In genomic region chrX:68897118-68897517, GRCh38 we compare ENCODE assay signal across 22 cellular contexts.
"Had no signal": no experiment of that assay in that cellular context is flagged by ENCODE, and none has a peak within 500 bp of the region (broad histone marks: within the 10 kb centered on the region; RNA-seq: fewer than 3 reads in every experiment).

No MANE protein-coding gene starts in this region.

- H3K27ac ChIP-seq: colonic mucosa, neural progenitor cell, ovary, testis, tibial nerve, upper lobe of right lung, vagina had no signal

- H3K27me3 ChIP-seq: colonic mucosa, ovary, testis, tibial nerve, upper lobe of right lung, vagina had no signal

- H3K36me3 ChIP-seq: colonic mucosa, neural progenitor cell, ovary, tibial nerve, upper lobe of right lung, vagina had no signal

- H3K9me3 Mint-ChIP-seq: stimulated activated effector memory CD8-positive, alpha-beta T cell treated with anti-CD3 and anti-CD28 coated beads, Interleukin-12 subunit alpha, Interleukin-12 subunit beta, amount 100 ng/mL, for 72 hours had no signal

- DNase-seq: colonic mucosa; foreskin melanocyte; head of caudate nucleus; hippocampal formation; kidney glomerular epithelial cell; mammary epithelial cell; mucosa of descending colon; naive thymus-derived CD8-positive, alpha-beta T cell; nucleus accumbens; ovary; right cardiac atrium; small intestine; stimulated activated CD4-positive, alpha-beta T cell treated with anti-CD3 and anti-CD28 coated beads, Interleukin-4, amount 100 ng/mL, for 1 hour; stimulated activated CD8-positive, alpha-beta memory T cell treated with anti-CD3 and anti-CD28 coated beads, Interleukin-4, amount 100 ng/mL, for 48 hours; stimulated activated naive CD8-positive, alpha-beta T cell treated with anti-CD3 and anti-CD28 coated beads, Interleukin-15, Interleukin-2, amounts not matched to agents 100 U/mL and 50 U/mL, for 24 hours; testis; upper lobe of right lung had no signal

- H3K4me3 Mint-ChIP-seq: stimulated activated effector memory CD8-positive, alpha-beta T cell treated with anti-CD3 and anti-CD28 coated beads, Interleukin-12 subunit alpha, Interleukin-12 subunit beta, amount 100 ng/mL, for 72 hours had no signal

- H3K27ac Mint-ChIP-seq: progenitor cell of endocrine pancreas; stimulated activated effector memory CD8-positive, alpha-beta T cell treated with anti-CD3 and anti-CD28 coated beads, Interleukin-12 subunit alpha, Interleukin-12 subunit beta, amount 100 ng/mL, for 72 hours had no signal

- H3K4me2 ChIP-seq: neural progenitor cell had no signal

- H2AFZ ChIP-seq: neural progenitor cell had no signal

- H3K27me3 Mint-ChIP-seq: naive thymus-derived CD8-positive, alpha-beta T cell had no signal

- H3K4me1 ChIP-seq: colonic mucosa had no signal

- H3K36me3 Mint-ChIP-seq: naive thymus-derived CD8-positive, alpha-beta T cell; neural progenitor cell; stimulated activated effector memory CD8-positive, alpha-beta T cell treated with anti-CD3 and anti-CD28 coated beads, Interleukin-12 subunit alpha, Interleukin-12 subunit beta, amount 100 ng/mL, for 72 hours had no signal

- H3K9ac ChIP-seq: neural progenitor cell had no signal

- ATAC-seq: mucosa of descending colon; naive thymus-derived CD8-positive, alpha-beta T cell; right cardiac atrium; stimulated activated effector memory CD8-positive, alpha-beta T cell treated with anti-CD3 and anti-CD28 coated beads, Interleukin-12 subunit alpha, Interleukin-12 subunit beta, amount 100 ng/mL, for 72 hours; stimulated activated naive CD8-positive, alpha-beta T cell treated with anti-CD3 and anti-CD28 coated beads, Interleukin-15, Interleukin-2, amounts not matched to agents 100 U/mL and 50 U/mL, for 24 hours; upper lobe of right lung had no signal

- H3K4me3 ChIP-seq: colonic mucosa, mucosa of descending colon, neural progenitor cell, ovary, testis, tibial nerve, upper lobe of right lung, vagina had no signal

- FAIRE-seq: small intestine had no signal

- H3K9me3 ChIP-seq: colonic mucosa, mucosa of descending colon, ovary, testis, tibial nerve, upper lobe of right lung, vagina had no signal

- H3K4me1 Mint-ChIP-seq: stimulated activated effector memory CD8-positive, alpha-beta T cell treated with anti-CD3 and anti-CD28 coated beads, Interleukin-12 subunit alpha, Interleukin-12 subunit beta, amount 100 ng/mL, for 72 hours had no signal
